ENCODE assay signal across 9 cellular contexts in the genomic region with DNA sequence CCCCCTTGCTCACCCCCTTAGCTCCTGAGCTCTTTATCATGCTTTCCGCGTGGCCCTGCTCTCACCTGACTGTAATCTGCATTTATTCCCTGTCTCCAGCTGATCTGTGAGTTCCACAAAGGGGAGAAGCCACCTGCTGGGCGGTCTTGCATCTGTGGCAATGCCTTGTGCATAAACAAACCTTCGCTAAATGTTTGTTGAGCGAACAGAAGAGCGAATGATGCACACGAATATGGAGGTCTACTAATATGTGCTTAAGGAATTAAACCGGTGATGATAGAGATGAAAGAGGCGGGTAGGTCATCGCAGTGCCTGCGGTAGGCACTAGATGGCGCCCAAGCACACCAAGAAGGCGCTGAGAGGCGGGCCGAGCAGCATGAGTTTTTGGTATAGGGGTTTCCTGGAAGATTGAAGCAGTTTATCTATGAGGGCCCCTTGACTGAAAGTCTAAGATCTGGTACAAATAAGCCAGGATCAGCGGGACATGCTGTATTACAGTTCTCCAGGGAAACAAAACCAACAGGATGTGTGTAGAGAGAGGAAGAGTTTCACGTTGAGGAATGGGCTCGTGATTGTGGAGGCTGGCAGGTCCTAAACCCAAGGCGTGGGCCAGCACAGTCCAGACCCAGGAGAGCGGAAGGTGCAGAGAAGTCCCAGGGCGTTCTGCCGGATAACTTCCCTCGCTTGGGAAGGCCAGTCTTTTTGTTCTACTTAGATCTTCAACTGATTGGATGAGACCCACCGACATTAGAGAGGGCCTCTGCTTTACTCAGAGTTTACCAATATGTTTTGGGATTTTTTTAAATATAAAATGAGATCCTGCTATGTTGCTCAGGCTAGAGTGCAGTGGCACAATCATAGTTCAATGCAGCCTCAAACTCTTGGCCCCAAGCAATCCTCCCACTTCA. TPM values are rescaled to one million over a fixed set of nuclear protein-coding genes. Genes with fewer than 3 reads are reported as not detected.
DNase-seq lines count a peak whose midpoint lies in the region; ATAC-seq and TF ChIP-seq lines count a peak whose summit lies in the region.
"Had no signal": no experiment of that assay in that cellular context is flagged by ENCODE, and none has a peak within 500 bp of the region (broad histone marks: within the 10 kb centered on the region; RNA-seq: fewer than 3 reads in every experiment).

No MANE protein-coding gene starts in this region.

- peaks cover 11% of the 10 kb centered on the region for H3K27me3 Mint-ChIP-seq in endothelial cell (ENCODE audit: unreplicated experiment)
- H3K27me3 Mint-ChIP-seq: stimulated activated naive CD8-positive, alpha-beta T cell treated with anti-CD3 and anti-CD28 coated beads, Interleukin-15, Interleukin-2, amounts not matched to agents 100 ng/mL and 50 ng/mL, for 24 hours had no signal

- DNase-seq in NOMO-1 treated with DMSO at 0.1 percent for 48 hours (lab: John Stamatoyannopoulos, UW; ENCODE audit: unreplicated experiment) (peak; percentile 63), endothelial cell (ENCODE audit: low spot score) (peak; percentile 84), midbrain (lab: John Stamatoyannopoulos, UW) (peak; percentile 76)
- DNase-seq in activated CD8-positive, alpha-beta memory T cell treated with anti-CD3 and anti-CD28 coated beads for 4 hours (ENCODE audit: low read depth in 2 of 2): peak; percentile 56 to 59
- DNase-seq in stimulated activated CD8-positive, alpha-beta memory T cell treated with anti-CD3 and anti-CD28 coated beads, Interleukin-15, amount 100 ng/mL, for 4 hours (ENCODE audit: low read depth in 2 of 2): peak; percentile 62 to 65

- ATAC-seq in HG03378 (IDR thresholded peaks at IDR 0.05; ENCODE audit: unreplicated experiment): peak; percentile 65
- no peak for ATAC-seq in GM21737 (IDR thresholded peaks at IDR 0.05; ENCODE audit: unreplicated experiment)

- TF ChIP-seq CTCF in GM12872 (IDR thresholded peaks at IDR 0.05; ENCODE audit: insufficient read depth, low read depth, low read length): peak; percentile 93
- TF ChIP-seq CTCF in endothelial cell (IDR thresholded peaks at IDR 0.05; ENCODE audit: unreplicated experiment): peak; percentile 59

- H3K4me1 Mint-ChIP-seq in endothelial cell (ENCODE audit: unreplicated experiment): peaks cover 22% of the 10 kb centered on the region

- peak overlapping the region; percentile 22 for H3K4me3 Mint-ChIP-seq in endothelial cell (ENCODE audit: unreplicated experiment)
- H3K4me3 Mint-ChIP-seq: stimulated activated naive CD8-positive, alpha-beta T cell treated with anti-CD3 and anti-CD28 coated beads, Interleukin-15, Interleukin-2, amounts not matched to agents 100 ng/mL and 50 ng/mL, for 24 hours had no signal

- no peaks in the 10 kb centered on the region for H3K36me3 Mint-ChIP-seq in endothelial cell (ENCODE audit: low read depth, unreplicated experiment)

- H3K9me3 Mint-ChIP-seq in endothelial cell (ENCODE audit: unreplicated experiment): no peaks in the 10 kb centered on the region
- H3K9me3 Mint-ChIP-seq: stimulated activated naive CD8-positive, alpha-beta T cell treated with anti-CD3 and anti-CD28 coated beads, Interleukin-15, Interleukin-2, amounts not matched to agents 100 ng/mL and 50 ng/mL, for 24 hours had no signal

- no peak overlapping the region for H3K27ac Mint-ChIP-seq in endothelial cell (ENCODE audit: unreplicated experiment)
- H3K27ac Mint-ChIP-seq: stimulated activated naive CD8-positive, alpha-beta T cell treated with anti-CD3 and anti-CD28 coated beads, Interleukin-15, Interleukin-2, amounts not matched to agents 100 ng/mL and 50 ng/mL, for 24 hours had no signal

RNA-seq across cellular contexts. Expression of a gene that starts 34.7 kb away (rescaled TPM):
- 105 TPM for total RNA-seq in endothelial cell (ENCODE audit: unreplicated experiment)
